ENCODE assay signal across 8 cellular contexts in genomic region chr19:17419491-17420266, GRCh38. TPM values are rescaled to one million over a fixed set of nuclear protein-coding genes. Genes with fewer than 3 reads are reported as not detected.
A peak's percentile ranks its signal among the peaks of the same experiment; 100 is the strongest.
DNase-seq lines count a peak whose midpoint lies in the region; ATAC-seq and TF ChIP-seq lines count a peak whose summit lies in the region.

Gene MVB12A (plus strand): TSS chr19:17420047. CDS start chr19:17420136, 89 bp downstream.

- peaks cover 21% of the 10 kb centered on the region for H3K4me1 Mint-ChIP-seq in activated CD4-positive, alpha-beta T cell treated with anti-CD3 and anti-CD28 coated beads, Interleukin-2, amount 10 ng/mL, durations not matched to agents 24 days and 14 days

- peak; percentile 88 for ATAC-seq in HG03460 (IDR thresholded peaks at IDR 0.05; ENCODE audit: unreplicated experiment)

- peak within 1 kb of the TSS; percentile 92 for H3K4me3 Mint-ChIP-seq in activated CD4-positive, alpha-beta T cell treated with anti-CD3 and anti-CD28 coated beads, Interleukin-2, amount 10 ng/mL, durations not matched to agents 24 days and 14 days

- no peaks in the 10 kb centered on the region for H3K27me3 ChIP-seq in colonic mucosa

- H3K9me3 Mint-ChIP-seq in activated CD4-positive, alpha-beta T cell treated with anti-CD3 and anti-CD28 coated beads, Interleukin-2, amount 10 ng/mL, durations not matched to agents 24 days and 14 days = no peaks in the 10 kb centered on the region

- no peaks in the 10 kb centered on the region for H3K9me3 ChIP-seq in colonic mucosa

- peak within 1 kb of the TSS; percentile 77 for H3K27ac ChIP-seq in colonic mucosa

- H3K36me3 ChIP-seq in colonic mucosa = no peaks in the 10 kb centered on the region

- intact Hi-C loops in activated CD4-positive, alpha-beta T cell treated with anti-CD3 and anti-CD28 coated beads, Interleukin-2, amount 10 ng/mL, durations not matched to agents 24 days and 14 days (cut with micrococcal nuclease) = loop anchor here (1.0 to 10.0 kb wide), 4 partner anchors 14 to 435 kb away; partner anchors contain the start of genes BST2, MRPL34 and RPL18A
- intact Hi-C loops in colonic mucosa (cut with DNase I) = no loop called here

- TF ChIP-seq CTCF in colonic mucosa (IDR thresholded peaks at IDR 0.05) = no peak

- DNase-seq in AML-193 (lab: John Stamatoyannopoulos, UW) (peak; percentile 93 to 94), GM19240 (ENCODE audit: insufficient read length, low spot score) (peak; percentile 98), NCI-H526 treated with DMSO at 0.1 percent for 48 hours (lab: John Stamatoyannopoulos, UW) (peak; percentile 83), colonic mucosa (peak; percentile 98), kidney tubule cell (ENCODE audit: low spot score) (peak; percentile 99)
- peak; percentile 98 for DNase-seq in activated CD4-positive, alpha-beta T cell treated with anti-CD3 and anti-CD28 coated beads, Interleukin-2, amount 10 ng/mL, durations not matched to agents 24 days and 14 days
- DNase-seq in stimulated activated CD4-positive, alpha-beta T cell treated with anti-CD3 and anti-CD28 coated beads, Interleukin-1b, Interleukin-23, amount 100 ng/mL, for 24 hours (ENCODE audit: low read depth in 4 of 4, low spot score in 1 of 4) = peak; percentile 82 to 92 (median 91)

- H3K9ac ChIP-seq in colonic mucosa (ENCODE audit: low read depth in 2 of 2, low read length in 2 of 2) = peak within 1 kb of the TSS; percentile 53 to 67

- no peaks in the 10 kb centered on the region for H3K27me3 Mint-ChIP-seq in activated CD4-positive, alpha-beta T cell treated with anti-CD3 and anti-CD28 coated beads, Interleukin-2, amount 10 ng/mL, durations not matched to agents 24 days and 14 days

- peaks cover 4% of the 10 kb centered on the region for H3K4me1 ChIP-seq in colonic mucosa

- peak within 1 kb of the TSS; percentile 67 for H3K4me3 ChIP-seq in colonic mucosa

- H3K36me3 Mint-ChIP-seq in activated CD4-positive, alpha-beta T cell treated with anti-CD3 and anti-CD28 coated beads, Interleukin-2, amount 10 ng/mL, durations not matched to agents 24 days and 14 days (ENCODE audit: low read depth) = peaks cover 24% of the 10 kb centered on the region

- peak within 1 kb of the TSS; percentile 91 for H3K27ac Mint-ChIP-seq in activated CD4-positive, alpha-beta T cell treated with anti-CD3 and anti-CD28 coated beads, Interleukin-2, amount 10 ng/mL, durations not matched to agents 24 days and 14 days

RNA-seq across cellular contexts. Expression of gene MVB12A, which starts in this region (rescaled TPM):
- 40.3 and 45.8 TPM in 2 replicates for total RNA-seq in activated CD4-positive, alpha-beta T cell treated with anti-CD3 and anti-CD28 coated beads, Interleukin-2, amount 10 ng/mL, durations not matched to agents 24 days and 14 days
- 10 to 100 TPM; 53.1 to 70.1 TPM for total RNA-seq in colonic mucosa

Comparison
In these comparisons a context has a peak if more than half of its experiments do, and no peak if none do; other contexts are left out.
1. Peak in every context shown above with its lines: DNase-seq, ATAC-seq, H3K4me3 ChIP-seq and H3K27ac ChIP-seq.